Comparison of ENCODE assay signal across 19 cellular contexts in genomic region chr4:129233691-129234090, GRCh38.
DNase-seq lines count a peak whose midpoint lies in the region; TF ChIP-seq lines count a peak whose summit lies in the region.
"Had no signal": no experiment of that assay in that cellular context is flagged by ENCODE, and none has a peak within 500 bp of the region (broad histone marks: within the 10 kb centered on the region; RNA-seq: fewer than 3 reads in every experiment).

No MANE protein-coding gene starts in this region.

- no peak for TF ChIP-seq POLR2A in esophagus muscularis mucosa (IDR thresholded peaks at IDR 0.05; ENCODE audit: low read depth)

- DNase-seq in HEK293T (ENCODE audit: extremely low spot score) (no peak), NCI-H1417 (lab: John Stamatoyannopoulos, UW) (peak in 2 of 3 experiments; percentile 79 to 95), NCI-H2227 (lab: John Stamatoyannopoulos, UW; ENCODE audit: unreplicated experiment) (peak; percentile 72), SK-N-SH (no peak), esophagus muscularis mucosa (ENCODE audit: extremely low spot score) (no peak), D341Med (ENCODE audit: low spot score) (no peak)
- no peak for DNase-seq in activated CD4-positive, alpha-beta T cell treated with anti-CD3 and anti-CD28 coated beads for 4 hours
- DNase-seq: CD8-positive, alpha-beta T cell; GM23248; H7; Kasumi-1; NCI-H1092 treated with DMSO at 0.1 percent for 48 hours; NCI-H1694; NCI-H2107; NCI-H526 treated with DMSO at 0.1 percent for 48 hours; PC-9; SW 1271; T-helper 9 cell had no signal

- no peaks in the 10 kb centered on the region for H3K27me3 ChIP-seq in SK-N-SH (ENCODE audit: insufficient read depth)
- H3K27me3 ChIP-seq in esophagus muscularis mucosa = no peaks in the 10 kb centered on the region

- no peaks in the 10 kb centered on the region for H3K9me3 ChIP-seq in SK-N-SH
- no peaks in the 10 kb centered on the region for H3K9me3 ChIP-seq in esophagus muscularis mucosa

- peaks cover 8% of the 10 kb centered on the region for H3F3A ChIP-seq in SK-N-SH (replicated peaks; ENCODE audit: insufficient read depth)

- no peaks in the 10 kb centered on the region for H3K36me3 ChIP-seq in SK-N-SH (replicated peaks in 1 of 2; ENCODE audit: control insufficient read depth in 1 of 2, insufficient read depth in 2 of 2, low read length in 1 of 2)
- H3K36me3 ChIP-seq in esophagus muscularis mucosa = no peaks in the 10 kb centered on the region

- H3K27ac ChIP-seq in SK-N-SH (ENCODE audit: low read depth in 2 of 2, low read length in 1 of 2) = peak overlapping the region in 1 of 2 experiments; percentile 87; a peak in 1 of 4 replicates
- H3K27ac ChIP-seq in esophagus muscularis mucosa (replicated peaks in 1 of 4) = no peak overlapping the region
- H3K27ac ChIP-seq: C4-2B, GM23248, PC-9 had no signal

- H3K4me3 ChIP-seq in SK-N-SH (ENCODE audit: low read depth in 2 of 2, low read length in 1 of 2) (no peak overlapping the region), esophagus muscularis mucosa (no peak overlapping the region)
- H3K4me3 ChIP-seq: GM23248, PC-9 had no signal

- no peak overlapping the region for H3K9ac ChIP-seq in SK-N-SH
- H3K9ac ChIP-seq: GM23248 had no signal

- no peaks in the 10 kb centered on the region for H3K9me2 ChIP-seq in SK-N-SH

- CTCF ChIA-PET in HEK293T (lab: Yijun Ruan, JAX) = interaction anchor here (0.9 kb wide), 1 partner anchor 13 kb away, joined by 3 read pairs; no protein-coding TSS in a partner anchor
- CTCF ChIA-PET in SK-N-SH (lab: Yijun Ruan, JAX) = interaction anchor here (0.6 kb wide), 1 partner anchor 189 kb away, joined by 4 read pairs; no protein-coding TSS in a partner anchor

- TF ChIP-seq EP300 in SK-N-SH (IDR thresholded peaks at IDR 0.05; ENCODE audit: borderline replicate concordance in 1 of 2, low read depth in 1 of 2, low read length in 1 of 2) (peak in 1 of 2 experiments; percentile 22; a peak in 1 of 4 replicates), esophagus muscularis mucosa (IDR thresholded peaks at IDR 0.05) (no peak)

- H3K4me1 ChIP-seq in SK-N-SH (ENCODE audit: control insufficient read depth in 1 of 2, insufficient read depth in 2 of 2, low read depth in 1 of 2, low read length in 1 of 2) (peaks cover 4 to 13% of the 10 kb centered on the region in 2 experiments; a peak in 3 of 4 replicates), esophagus muscularis mucosa (no peaks in the 10 kb centered on the region)

- intact Hi-C loops in esophagus muscularis mucosa (cut with DNase I) = no loop called here

- POLR2A ChIA-PET in HEK293T (lab: Yijun Ruan, JAX) (no interaction called here), SK-N-SH (lab: Yijun Ruan, JAX) (no interaction called here)

- 67% methylated on average over 1 of the region's 1 CpG for WGBS in SK-N-SH (ENCODE audit: low lambda C conversion rate)
- WGBS in esophagus muscularis mucosa = 58% methylated on average over 1 of the region's 1 CpG

- TF ChIP-seq CTCF in SK-N-SH (IDR thresholded peaks at IDR 0.05) (no peak), esophagus muscularis mucosa (IDR thresholded peaks at IDR 0.05) (no peak)

- TF ChIP-seq RAD21 in SK-N-SH (IDR thresholded peaks at IDR 0.05; ENCODE audit: low read length) = no peak

- H4K20me1 ChIP-seq in SK-N-SH (ENCODE audit: insufficient read depth) = no peaks in the 10 kb centered on the region

- H3K79me2 ChIP-seq in SK-N-SH (ENCODE audit: insufficient read depth) = no peaks in the 10 kb centered on the region

- H2AFZ ChIP-seq in SK-N-SH (ENCODE audit: low read depth) = no peak overlapping the region
- H2AFZ ChIP-seq: GM23248, PC-9 had no signal

- H3K4me2 ChIP-seq in SK-N-SH = no peak overlapping the region
- H3K4me2 ChIP-seq: PC-9 had no signal

TF ChIP-seq in HEK293T, 16 proteins besides CTCF, POLR2A, EP300 and RAD21:
- TF ChIP-seq HDGF (IDR thresholded peaks at IDR 0.05; ENCODE audit: borderline replicate concordance) (no peak), LEF1 (IDR thresholded peaks at IDR 0.05; ENCODE audit: borderline replicate concordance) (no peak), FOXM1 (IDR thresholded peaks at IDR 0.05; ENCODE audit: borderline replicate concordance) (no peak), ELF4 (IDR thresholded peaks at IDR 0.05) (no peak), BHLHE40 (IDR thresholded peaks at IDR 0.05; ENCODE audit: borderline replicate concordance) (no peak)
- TF ChIP-seq, protein P1, sequence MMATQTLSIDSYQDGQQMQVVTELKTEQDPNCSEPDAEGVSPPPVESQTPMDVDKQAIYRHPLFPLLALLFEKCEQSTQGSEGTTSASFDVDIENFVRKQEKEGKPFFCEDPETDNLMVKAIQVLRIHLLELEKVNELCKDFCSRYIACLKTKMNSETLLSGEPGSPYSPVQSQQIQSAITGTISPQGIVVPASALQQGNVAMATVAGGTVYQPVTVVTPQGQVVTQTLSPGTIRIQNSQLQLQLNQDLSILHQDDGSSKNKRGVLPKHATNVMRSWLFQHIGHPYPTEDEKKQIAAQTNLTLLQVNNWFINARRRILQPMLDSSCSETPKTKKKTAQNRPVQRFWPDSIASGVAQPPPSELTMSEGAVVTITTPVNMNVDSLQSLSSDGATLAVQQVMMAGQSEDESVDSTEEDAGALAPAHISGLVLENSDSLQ (IDR thresholded peaks at IDR 0.05) = peak; percentile 85
TF ChIP-seq in HEK293T: peak in this region for 1.

TF ChIP-seq in SK-N-SH, 30 proteins besides CTCF, POLR2A, EP300 and RAD21:
- TF ChIP-seq IRF3 (IDR thresholded peaks at IDR 0.05; ENCODE audit: low read depth, low read length) (no peak), SMC3 (IDR thresholded peaks at IDR 0.05; ENCODE audit: low read depth, low read length) (no peak), PBX3 (IDR thresholded peaks at IDR 0.05) (peak; percentile 46), YY1 (IDR thresholded peaks at IDR 0.05; ENCODE audit: low read depth) (no peak), NFIC (IDR thresholded peaks at IDR 0.05; ENCODE audit: borderline replicate concordance) (no peak), TEAD4 (IDR thresholded peaks at IDR 0.05; ENCODE audit: borderline replicate concordance, insufficient read depth) (no peak), FOXM1 (IDR thresholded peaks at IDR 0.05; ENCODE audit: low read depth) (no peak), RXRA (IDR thresholded peaks at IDR 0.05; ENCODE audit: borderline replicate concordance, low read depth) (no peak), GATA2 (CRISPR knock-in tag; IDR thresholded peaks at IDR 0.05) (no peak), TAF1 (IDR thresholded peaks at IDR 0.05; ENCODE audit: borderline replicate concordance, low read depth, low read length) (no peak), SIN3A (IDR thresholded peaks at IDR 0.05; ENCODE audit: borderline replicate concordance, low read depth, low read length) (no peak), TCF12 (IDR thresholded peaks at IDR 0.05) (peak; percentile 52; the same call in 1 of the 2 replicates), RCOR1 (IDR thresholded peaks at IDR 0.05; ENCODE audit: low read length) (no peak), POLR2AphosphoS5 (IDR thresholded peaks at IDR 0.05; ENCODE audit: low read depth, low read length) (no peak)
- TF ChIP-seq, protein P2, sequence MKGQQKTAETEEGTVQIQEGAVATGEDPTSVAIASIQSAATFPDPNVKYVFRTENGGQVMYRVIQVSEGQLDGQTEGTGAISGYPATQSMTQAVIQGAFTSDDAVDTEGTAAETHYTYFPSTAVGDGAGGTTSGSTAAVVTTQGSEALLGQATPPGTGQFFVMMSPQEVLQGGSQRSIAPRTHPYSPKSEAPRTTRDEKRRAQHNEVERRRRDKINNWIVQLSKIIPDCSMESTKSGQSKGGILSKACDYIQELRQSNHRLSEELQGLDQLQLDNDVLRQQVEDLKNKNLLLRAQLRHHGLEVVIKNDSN (IDR thresholded peaks at IDR 0.05; ENCODE audit: borderline replicate concordance, low read depth) = no peak
- TF ChIP-seq, protein P3, sequence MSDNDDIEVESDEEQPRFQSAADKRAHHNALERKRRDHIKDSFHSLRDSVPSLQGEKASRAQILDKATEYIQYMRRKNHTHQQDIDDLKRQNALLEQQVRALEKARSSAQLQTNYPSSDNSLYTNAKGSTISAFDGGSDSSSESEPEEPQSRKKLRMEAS (IDR thresholded peaks at IDR 0.05; ENCODE audit: low read depth) = no peak
- TF ChIP-seq, protein P4, sequence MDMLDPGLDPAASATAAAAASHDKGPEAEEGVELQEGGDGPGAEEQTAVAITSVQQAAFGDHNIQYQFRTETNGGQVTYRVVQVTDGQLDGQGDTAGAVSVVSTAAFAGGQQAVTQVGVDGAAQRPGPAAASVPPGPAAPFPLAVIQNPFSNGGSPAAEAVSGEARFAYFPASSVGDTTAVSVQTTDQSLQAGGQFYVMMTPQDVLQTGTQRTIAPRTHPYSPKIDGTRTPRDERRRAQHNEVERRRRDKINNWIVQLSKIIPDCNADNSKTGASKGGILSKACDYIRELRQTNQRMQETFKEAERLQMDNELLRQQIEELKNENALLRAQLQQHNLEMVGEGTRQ (IDR thresholded peaks at IDR 0.05; ENCODE audit: borderline replicate concordance, low read depth, low read length) = no peak

Comparison
In these comparisons a context has a peak if more than half of its experiments do, and no peak if none do; other contexts are left out.
1. DNase-seq: peak in NCI-H1417 (2 of 3) and NCI-H2227 (single experiment); none in HEK293T (single experiment), SK-N-SH (single experiment), activated CD4-positive, alpha-beta T cell treated with anti-CD3 and anti-CD28 coated beads for 4 hours (0 of 2), esophagus muscularis mucosa (single experiment) and D341Med (single experiment).